In the genomic region with DNA sequence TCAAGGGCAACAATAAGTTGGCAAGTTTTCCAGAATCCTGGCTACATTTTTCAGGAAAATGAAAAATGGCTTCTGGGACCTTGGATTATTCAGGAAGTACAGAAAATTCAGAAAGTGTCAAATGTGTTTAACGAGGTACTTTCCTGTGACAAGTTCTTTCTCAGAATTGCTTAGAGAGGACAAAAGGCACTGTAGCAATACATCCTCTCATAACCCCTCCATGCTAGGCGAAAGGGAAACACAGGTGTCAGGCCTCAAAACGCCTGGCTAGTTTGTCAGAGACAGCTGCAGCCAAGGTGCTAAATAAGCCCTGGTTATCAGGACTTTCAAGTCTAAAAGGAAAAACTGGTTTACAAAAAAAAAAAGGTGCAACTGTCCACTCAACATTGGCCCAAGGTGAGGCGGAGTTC, we compare ENCODE assay signal across 1 cellular context.
TF ChIP-seq lines count a peak whose summit lies in the region.

No MANE protein-coding gene starts in this region.

TF ChIP-seq in HepG2, 621 proteins besides CTCF, POLR2A, EP300 and RAD21 (continued from another document):
- TF ChIP-seq, protein P1, sequence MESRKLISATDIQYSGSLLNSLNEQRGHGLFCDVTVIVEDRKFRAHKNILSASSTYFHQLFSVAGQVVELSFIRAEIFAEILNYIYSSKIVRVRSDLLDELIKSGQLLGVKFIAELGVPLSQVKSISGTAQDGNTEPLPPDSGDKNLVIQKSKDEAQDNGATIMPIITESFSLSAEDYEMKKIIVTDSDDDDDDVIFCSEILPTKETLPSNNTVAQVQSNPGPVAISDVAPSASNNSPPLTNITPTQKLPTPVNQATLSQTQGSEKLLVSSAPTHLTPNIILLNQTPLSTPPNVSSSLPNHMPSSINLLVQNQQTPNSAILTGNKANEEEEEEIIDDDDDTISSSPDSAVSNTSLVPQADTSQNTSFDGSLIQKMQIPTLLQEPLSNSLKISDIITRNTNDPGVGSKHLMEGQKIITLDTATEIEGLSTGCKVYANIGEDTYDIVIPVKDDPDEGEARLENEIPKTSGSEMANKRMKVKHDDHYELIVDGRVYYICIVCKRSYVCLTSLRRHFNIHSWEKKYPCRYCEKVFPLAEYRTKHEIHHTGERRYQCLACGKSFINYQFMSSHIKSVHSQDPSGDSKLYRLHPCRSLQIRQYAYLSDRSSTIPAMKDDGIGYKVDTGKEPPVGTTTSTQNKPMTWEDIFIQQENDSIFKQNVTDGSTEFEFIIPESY (CRISPR knock-in tag; IDR thresholded peaks at IDR 0.05) = no peak
- TF ChIP-seq NBN (conservative IDR thresholded peaks at IDR 0.05) (no peak), GATAD1 (CRISPR knock-in tag; IDR thresholded peaks at IDR 0.05) (no peak)
TF ChIP-seq in HepG2: peak in this region for 0.
